25 cellular contexts compared by ENCODE assay signal in genomic region chr6:136188492-136188891, GRCh38.
"Had no signal": no experiment of that assay in that cellular context is flagged by ENCODE, and none has a peak within 500 bp of the region (broad histone marks: within the 10 kb centered on the region; RNA-seq: fewer than 3 reads in every experiment).

No MANE protein-coding gene starts in this region.

- H3K27ac ChIP-seq: ascending aorta, body of pancreas, Peyer's patch, RWPE1, SJCRH30 had no signal

- H3K36me3 ChIP-seq: ascending aorta, Peyer's patch, SJCRH30 had no signal

- H3K27me3 ChIP-seq: ascending aorta, body of pancreas, Peyer's patch, SJCRH30 had no signal

- H3K4me3 ChIP-seq: ascending aorta, body of pancreas, Peyer's patch, SJCRH30 had no signal

- H3K4me1 ChIP-seq: ascending aorta, body of pancreas, Peyer's patch had no signal

- DNase-seq: activated CD4-positive, alpha-beta T cell treated with anti-CD3 and anti-CD28 coated beads for 48 hours; activated CD4-positive, alpha-beta T cell treated with anti-CD3 and anti-CD28 coated beads, Interleukin-2, amount 50 U/mL, for 4 hours; activated CD4-positive, CD25-positive, alpha-beta regulatory T cell treated with anti-CD3 and anti-CD28 coated beads, Interleukin-2, amount 50 U/mL, for 72 hours; activated CD8-positive, alpha-beta memory T cell treated with anti-CD3 and anti-CD28 coated beads, Interleukin-2, amount 50 U/mL, for 48 hours; activated CD8-positive, alpha-beta T cell treated with anti-CD3 and anti-CD28 coated beads, Interleukin-2, amount 10 ng/mL, durations not matched to agents 7 days and 5 days; activated naive CD4-positive, alpha-beta T cell; activated naive CD8-positive, alpha-beta T cell treated with anti-CD3 and anti-CD28 coated beads, Interleukin-2, amount 50 U/mL, for 24 hours; activated T-cell treated with anti-CD3 and anti-CD28 coated beads, Interleukin-2, amount 50 U/mL, for 1 hour; amniotic stem cell; body of pancreas; IMR-90; KG1; NCI-H1105; NCI-H1436; NCI-H187; NCI-H2081; NCI-H2171 treated with DMSO at 0.1 percent for 48 hours; NCI-H510A treated with DMSO at 0.1 percent for 48 hours; Peyer's patch; Right ventricle myocardium superior; T-helper 17 cell; T-helper 9 cell had no signal

- H3K9me3 ChIP-seq: ascending aorta, body of pancreas, Peyer's patch, SJCRH30 had no signal
